In the genomic region with DNA sequence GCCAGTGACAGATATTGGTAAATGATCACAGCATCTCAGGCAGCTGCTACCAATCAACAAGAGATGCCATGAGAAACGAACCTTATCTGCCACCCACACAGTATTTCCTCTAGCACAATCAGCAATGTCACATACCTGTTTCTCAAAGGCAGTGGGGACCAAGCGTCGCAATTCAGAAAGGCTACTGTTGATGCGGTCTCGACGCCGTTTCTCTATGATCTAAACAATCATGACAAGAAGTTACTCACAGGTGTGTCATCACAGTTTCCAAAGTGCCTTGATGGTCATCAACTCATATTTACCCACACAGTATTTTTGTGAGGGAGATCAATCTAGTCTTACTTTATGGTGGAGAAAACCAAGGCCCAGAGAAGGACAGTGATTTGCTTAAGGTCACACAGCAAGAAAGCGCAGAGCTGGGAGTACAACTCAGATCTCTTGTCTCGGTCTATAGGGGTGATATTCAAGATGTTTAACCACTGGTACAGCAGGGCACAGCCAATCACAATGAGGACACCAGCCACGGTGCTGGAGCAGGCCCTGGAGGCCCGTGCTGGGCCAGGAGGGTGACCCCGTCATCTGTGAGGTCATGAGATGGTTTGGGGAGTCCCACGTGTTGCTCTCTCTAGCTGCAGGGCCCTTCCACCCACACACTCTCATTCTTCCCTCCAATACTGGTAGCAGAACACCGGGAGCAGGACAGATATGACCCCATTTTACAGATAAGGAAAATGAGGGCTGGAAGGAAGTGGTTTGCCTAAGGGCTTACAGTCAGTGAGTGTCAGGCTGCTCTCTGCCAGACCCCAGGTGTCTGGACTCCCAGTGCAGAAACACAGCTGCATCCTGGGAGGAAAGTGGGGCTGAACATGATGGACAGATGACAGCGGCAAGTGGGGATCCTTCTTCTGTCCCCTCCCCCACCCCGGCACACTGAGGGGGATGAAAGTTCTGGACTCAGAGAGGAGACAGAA, we compare ENCODE assay signal across 1 cellular context.
TF ChIP-seq lines count a peak whose summit lies in the region.

No MANE protein-coding gene starts in this region.

TF ChIP-seq in H1, 55 proteins besides CTCF, POLR2A, EP300 and RAD21:
- TF ChIP-seq SIRT6 (IDR thresholded peaks at IDR 0.05; ENCODE audit: low read length) (no peak), POU5F1 (IDR thresholded peaks at IDR 0.05; ENCODE audit: low read depth, low read length) (no peak), GABPA (IDR thresholded peaks at IDR 0.05; ENCODE audit: borderline replicate concordance, insufficient read depth, low read length) (no peak), CREB1 (IDR thresholded peaks at IDR 0.05) (no peak), RNF2 (IDR thresholded peaks at IDR 0.05; ENCODE audit: borderline replicate concordance, low read depth, low read length, missing control alignments, poor library complexity, severe bottlenecking) (no peak), TEAD4 (IDR thresholded peaks at IDR 0.05; ENCODE audit: low read depth, low read length) (no peak), MAFK (IDR thresholded peaks at IDR 0.05; ENCODE audit: low read depth, low read length) (no peak), POLR2AphosphoS5 (IDR thresholded peaks at IDR 0.05; ENCODE audit: low read depth, low read length) (no peak), RBBP5 (IDR thresholded peaks at IDR 0.05; ENCODE audit: borderline replicate concordance, low read depth, low read length) (no peak)
- TF ChIP-seq, protein P1, sequence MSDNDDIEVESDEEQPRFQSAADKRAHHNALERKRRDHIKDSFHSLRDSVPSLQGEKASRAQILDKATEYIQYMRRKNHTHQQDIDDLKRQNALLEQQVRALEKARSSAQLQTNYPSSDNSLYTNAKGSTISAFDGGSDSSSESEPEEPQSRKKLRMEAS (IDR thresholded peaks at IDR 0.05), result no peak
